Comparison of ENCODE assay signal across 19 cellular contexts in genomic region chr7:137790828-137791227, GRCh38. TPM values are rescaled to one million over a fixed set of nuclear protein-coding genes. Genes with fewer than 3 reads are reported as not detected.
DNase-seq lines count a peak whose midpoint lies in the region; ATAC-seq and TF ChIP-seq lines count a peak whose summit lies in the region.
"Had no signal": no experiment of that assay in that cellular context is flagged by ENCODE, and none has a peak within 500 bp of the region (broad histone marks: within the 10 kb centered on the region; RNA-seq: fewer than 3 reads in every experiment).

No MANE protein-coding gene starts in this region.

- TF ChIP-seq POLR2A in right lobe of liver (IDR thresholded peaks at IDR 0.05), result no peak

- H3K27ac ChIP-seq in caudate nucleus (ENCODE audit: low read depth, low read length) (peak overlapping the region; percentile 21), right lobe of liver (no peak overlapping the region)

- DNase-seq in GM03348 (ENCODE audit: low spot score), result peak; percentile 12
- no peak for DNase-seq in caudate nucleus (lab: John Stamatoyannopoulos, UW)
- DNase-seq in kidney glomerular epithelial cell (lab: John Stamatoyannopoulos, UW), result peak; percentile 14
- peak; percentile 72 for DNase-seq in renal cortical epithelial cell (ENCODE audit: low read depth)
- DNase-seq in right lobe of liver, result no peak
- DNase-seq in activated CD8-positive, alpha-beta memory T cell treated with anti-CD3 and anti-CD28 coated beads, Interleukin-2, amount 50 U/mL, for 4 hours, result no peak
- no peak for DNase-seq in stimulated activated CD8-positive, alpha-beta memory T cell treated with anti-CD3 and anti-CD28 coated beads, Interleukin-4, amount 100 ng/mL, for 48 hours
- DNase-seq: Caco-2; CD4-positive, alpha-beta T cell; HCEC 1CT; KBM-7; NCI-H1105; NCI-H1694; NCI-H510A treated with DMSO at 0.1 percent for 48 hours; PC-3; RPMI8226; SHP77 treated with DMSO at 0.1 percent for 48 hours had no signal

- no peaks in the 10 kb centered on the region for H3K27me3 ChIP-seq in right lobe of liver

- intact Hi-C loops in right lobe of liver (cut with DNase I), result no loop called here

- TF ChIP-seq CTCF in right lobe of liver (IDR thresholded peaks at IDR 0.05), result no peak

- ATAC-seq in right lobe of liver, result no peak
- ATAC-seq: GM23338, HepG2, PC-3 had no signal

- H3K36me3 ChIP-seq in right lobe of liver, result no peaks in the 10 kb centered on the region

- no peaks in the 10 kb centered on the region for H3K9me3 ChIP-seq in right lobe of liver
- H3K9me3 ChIP-seq: Caco-2 had no signal

- no peaks in the 10 kb centered on the region for H3K4me1 ChIP-seq in right lobe of liver
- H3K4me1 ChIP-seq: Caco-2 had no signal

- H3K4me3 ChIP-seq in right lobe of liver, result no peak overlapping the region
- H3K4me3 ChIP-seq: GM23338 had no signal

RNA-seq across cellular contexts. Expression of gene DGKI, which starts 55.9 kb away (rescaled TPM):
- total RNA-seq in renal cortical epithelial cell (8.0 and 17.5 TPM in 2 replicates), right lobe of liver (under 1 TPM in 5 of 6 experiments, not detected in 1; 0.05 to 0.35 (median 0.06) TPM)
- total RNA-seq: CD4-positive, alpha-beta T cell; PC-3 had no signal

Comparison
In these comparisons a context has a peak if more than half of its experiments do, and no peak if none do; other contexts are left out.
1. DNase-seq: peak in GM03348 (single experiment), kidney glomerular epithelial cell (single experiment) and renal cortical epithelial cell (single experiment); none in caudate nucleus (0 of 61), right lobe of liver (0 of 3), activated CD8-positive, alpha-beta memory T cell treated with anti-CD3 and anti-CD28 coated beads, Interleukin-2, amount 50 U/mL, for 4 hours (single experiment) and stimulated activated CD8-positive, alpha-beta memory T cell treated with anti-CD3 and anti-CD28 coated beads, Interleukin-4, amount 100 ng/mL, for 48 hours (single experiment).